ENCODE assay signal across 16 cellular contexts in the genomic region with DNA sequence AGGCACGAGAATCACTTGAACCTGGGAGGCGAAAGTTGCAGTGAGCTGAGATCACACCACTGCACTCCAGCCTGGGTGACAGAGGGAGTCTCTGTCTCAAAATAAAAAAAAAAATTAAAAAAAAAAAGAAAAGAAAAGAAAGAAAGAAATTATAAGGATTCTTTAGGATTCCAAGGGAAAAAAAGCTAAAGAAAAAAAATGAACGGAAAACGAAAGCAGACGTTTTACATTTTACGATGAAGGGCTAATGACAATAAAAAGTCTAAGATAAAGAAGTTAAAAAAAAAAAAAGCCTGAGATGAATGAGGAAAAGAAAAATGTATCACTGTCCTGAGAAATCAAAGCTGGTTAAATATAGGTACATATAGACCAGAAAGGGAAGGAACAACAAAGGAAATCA. TPM values are rescaled to one million over a fixed set of nuclear protein-coding genes. Genes with fewer than 3 reads are reported as not detected.
DNase-seq lines count a peak whose midpoint lies in the region; ATAC-seq, FAIRE-seq and TF ChIP-seq lines count a peak whose summit lies in the region.
"Had no signal": no experiment of that assay in that cellular context is flagged by ENCODE, and none has a peak within 500 bp of the region (broad histone marks: within the 10 kb centered on the region; RNA-seq: fewer than 3 reads in every experiment).

No MANE protein-coding gene starts in this region.

- no peak overlapping the region for H3K4me3 Mint-ChIP-seq in T-helper 1 cell treated with Interleukin-12 subunit alpha and Interleukin-12 subunit beta and Interleukin-4 antibody, amounts not matched to agents 30 μg/mL and 1 μg/mL, for 36 hours
- no peak overlapping the region for H3K4me3 Mint-ChIP-seq in activated CD8-positive, alpha-beta T cell treated with anti-CD3 and anti-CD28 coated beads for 36 hours
- no peak overlapping the region for H3K4me3 Mint-ChIP-seq in stimulated activated memory B cell treated with anti-CD40 and anti-IgM and Interleukin-4, amounts not matched to agents 10 μg/mL and 1 μg/mL and 100 μg/mL, for 72 hours
- H3K4me3 Mint-ChIP-seq: B cell; CD4-positive, CD25-positive, alpha-beta regulatory T cell; H9; IgD-negative memory B cell had no signal

- no peaks in the 10 kb centered on the region for H3K9me3 Mint-ChIP-seq in T-helper 1 cell treated with Interleukin-12 subunit alpha and Interleukin-12 subunit beta and Interleukin-4 antibody, amounts not matched to agents 30 μg/mL and 1 μg/mL, for 36 hours
- H3K9me3 Mint-ChIP-seq in activated CD8-positive, alpha-beta T cell treated with anti-CD3 and anti-CD28 coated beads for 36 hours = no peaks in the 10 kb centered on the region
- no peaks in the 10 kb centered on the region for H3K9me3 Mint-ChIP-seq in stimulated activated memory B cell treated with anti-CD40 and anti-IgM and Interleukin-4, amounts not matched to agents 10 μg/mL and 1 μg/mL and 100 μg/mL, for 72 hours
- H3K9me3 Mint-ChIP-seq: CD4-positive, CD25-positive, alpha-beta regulatory T cell; H9; IgD-negative memory B cell had no signal

- peak overlapping the region; percentile 46 for H3K27ac Mint-ChIP-seq in T-helper 1 cell treated with Interleukin-12 subunit alpha and Interleukin-12 subunit beta and Interleukin-4 antibody, amounts not matched to agents 30 μg/mL and 1 μg/mL, for 36 hours
- H3K27ac Mint-ChIP-seq in activated CD8-positive, alpha-beta T cell treated with anti-CD3 and anti-CD28 coated beads for 36 hours = peak overlapping the region; percentile 54
- H3K27ac Mint-ChIP-seq in stimulated activated memory B cell treated with anti-CD40 and anti-IgM and Interleukin-4, amounts not matched to agents 10 μg/mL and 1 μg/mL and 100 μg/mL, for 72 hours = peak overlapping the region; percentile 23
- H3K27ac Mint-ChIP-seq: B cell, H9, IgD-negative memory B cell had no signal

- intact Hi-C loops in activated CD8-positive, alpha-beta T cell treated with anti-CD3 and anti-CD28 coated beads for 36 hours (cut with micrococcal nuclease) = no loop called here

- peak; percentile 41 for FAIRE-seq in endometrium (lab: Jason Lieb, UNC)
- FAIRE-seq: HTR-8/SVneo had no signal

- H3K4me1 Mint-ChIP-seq in T-helper 1 cell treated with Interleukin-12 subunit alpha and Interleukin-12 subunit beta and Interleukin-4 antibody, amounts not matched to agents 30 μg/mL and 1 μg/mL, for 36 hours (ENCODE audit: low read depth) = peaks cover 28% of the 10 kb centered on the region
- H3K4me1 Mint-ChIP-seq in activated CD8-positive, alpha-beta T cell treated with anti-CD3 and anti-CD28 coated beads for 36 hours (ENCODE audit: low read depth) = peaks cover 21% of the 10 kb centered on the region
- H3K4me1 Mint-ChIP-seq in stimulated activated memory B cell treated with anti-CD40 and anti-IgM and Interleukin-4, amounts not matched to agents 10 μg/mL and 1 μg/mL and 100 μg/mL, for 72 hours = peaks cover 13% of the 10 kb centered on the region
- H3K4me1 Mint-ChIP-seq: B cell had no signal

- ATAC-seq in activated CD8-positive, alpha-beta T cell treated with anti-CD3 and anti-CD28 coated beads for 36 hours = no peak
- no peak for ATAC-seq in stimulated activated memory B cell treated with anti-CD40 and anti-IgM and Interleukin-4, amounts not matched to agents 10 μg/mL and 1 μg/mL and 100 μg/mL, for 72 hours
- no peak for ATAC-seq in GM18870 (IDR thresholded peaks at IDR 0.05; ENCODE audit: unreplicated experiment)

- DNase-seq in T-helper 1 cell (no peak), NCI-H82 treated with DMSO at 0.1 percent for 48 hours (lab: John Stamatoyannopoulos, UW; ENCODE audit: unreplicated experiment) (no peak), NCI-H1105 treated with DMSO at 0.1 percent for 48 hours (lab: John Stamatoyannopoulos, UW) (no peak)
- no peak for DNase-seq in activated CD8-positive, alpha-beta T cell treated with anti-CD3 and anti-CD28 coated beads for 36 hours
- DNase-seq: CD4-positive, CD25-positive, alpha-beta regulatory T cell; H9; NCI-H187 treated with DMSO at 0.1 percent for 48 hours; NCI-H446; NCI-H774 had no signal

- CTCF ChIA-PET in activated CD8-positive, alpha-beta T cell treated with anti-CD3 and anti-CD28 coated beads for 36 hours (lab: Charles Lee) = interaction anchor here (0.7 to 15.8 kb wide), 3 partner anchors 34 to 165 kb away, joined by 3 to 326 read pairs (median 5); no protein-coding TSS in a partner anchor

- H3K27me3 Mint-ChIP-seq in T-helper 1 cell treated with Interleukin-12 subunit alpha and Interleukin-12 subunit beta and Interleukin-4 antibody, amounts not matched to agents 30 μg/mL and 1 μg/mL, for 36 hours (ENCODE audit: low read depth) = no peaks in the 10 kb centered on the region
- H3K27me3 Mint-ChIP-seq in activated CD8-positive, alpha-beta T cell treated with anti-CD3 and anti-CD28 coated beads for 36 hours = no peaks in the 10 kb centered on the region
- H3K27me3 Mint-ChIP-seq in stimulated activated memory B cell treated with anti-CD40 and anti-IgM and Interleukin-4, amounts not matched to agents 10 μg/mL and 1 μg/mL and 100 μg/mL, for 72 hours = no peaks in the 10 kb centered on the region
- H3K27me3 Mint-ChIP-seq: B cell; CD4-positive, CD25-positive, alpha-beta regulatory T cell; IgD-negative memory B cell had no signal

- POLR2A ChIA-PET in activated CD8-positive, alpha-beta T cell treated with anti-CD3 and anti-CD28 coated beads for 36 hours (lab: Charles Lee) = no interaction called here

- H3K36me3 Mint-ChIP-seq in T-helper 1 cell treated with Interleukin-12 subunit alpha and Interleukin-12 subunit beta and Interleukin-4 antibody, amounts not matched to agents 30 μg/mL and 1 μg/mL, for 36 hours (ENCODE audit: low read depth) = peaks cover 30% of the 10 kb centered on the region
- H3K36me3 Mint-ChIP-seq in activated CD8-positive, alpha-beta T cell treated with anti-CD3 and anti-CD28 coated beads for 36 hours (ENCODE audit: low read depth) = peaks cover 8% of the 10 kb centered on the region
- peaks cover 22% of the 10 kb centered on the region for H3K36me3 Mint-ChIP-seq in stimulated activated memory B cell treated with anti-CD40 and anti-IgM and Interleukin-4, amounts not matched to agents 10 μg/mL and 1 μg/mL and 100 μg/mL, for 72 hours
- H3K36me3 Mint-ChIP-seq: CD4-positive, CD25-positive, alpha-beta regulatory T cell had no signal

- TF ChIP-seq CTCF in activated CD8-positive, alpha-beta T cell treated with anti-CD3 and anti-CD28 coated beads for 36 hours (IDR thresholded peaks at IDR 0.05) = no peak

RNA-seq across cellular contexts. Expression of a gene that starts 58.5 kb away (rescaled TPM):
- total RNA-seq in activated CD8-positive, alpha-beta T cell treated with anti-CD3 and anti-CD28 coated beads for 36 hours = 10 to 100 TPM; 43.6 to 56.8 TPM
